12 cellular contexts compared by ENCODE assay signal in genomic region chr11:63609536-63609935, GRCh38. TPM values are rescaled to one million over a fixed set of nuclear protein-coding genes. Genes with fewer than 3 reads are reported as not detected.
A peak's percentile ranks its signal among the peaks of the same experiment; 100 is the strongest.
DNase-seq lines count a peak whose midpoint lies in the region; ATAC-seq and TF ChIP-seq lines count a peak whose summit lies in the region.
"Had no signal": no experiment of that assay in that cellular context is flagged by ENCODE, and none has a peak within 500 bp of the region (broad histone marks: within the 10 kb centered on the region; RNA-seq: fewer than 3 reads in every experiment).

No MANE protein-coding gene starts in this region.

- H3K27ac Mint-ChIP-seq in central memory CD8-positive, alpha-beta T cell (ENCODE audit: low read depth) = peak overlapping the region; percentile 83
- H3K27ac Mint-ChIP-seq in stimulated activated memory B cell treated with anti-CD40 and anti-IgM and Interleukin-4, amounts not matched to agents 10 μg/mL and 1 μg/mL and 100 μg/mL, for 72 hours = peak overlapping the region; percentile 22
- no peak overlapping the region for H3K27ac Mint-ChIP-seq in activated T-helper 1 cell treated with anti-CD3 and anti-CD28 coated beads, Interleukin-12 subunit alpha, Interleukin-12 subunit beta, Interleukin-2, Interleukin-4 antibody, amounts not matched to agents 30 ng/mL and 10 ng/mL and 1 ng/mL, durations not matched to agents 14 hours and 24 hours and 36 hours
- peak overlapping the region in 1 of 2 donors; percentile 66 for H3K27ac Mint-ChIP-seq in T-cell
- H3K27ac Mint-ChIP-seq: activated CD4-positive, alpha-beta T cell treated with anti-CD3 and anti-CD28 coated beads, Interleukin-2, amount 10 ng/mL, durations not matched to agents 24 days and 14 days had no signal

- no peak for ATAC-seq in central memory CD8-positive, alpha-beta T cell (replicated peaks; ENCODE audit: extremely low read depth, poor library complexity, severe bottlenecking)
- peak; percentile 3 for ATAC-seq in left lung
- peak; percentile 41 for ATAC-seq in stimulated activated memory B cell treated with anti-CD40 and anti-IgM and Interleukin-4, amounts not matched to agents 10 μg/mL and 1 μg/mL and 100 μg/mL, for 72 hours
- no peak for ATAC-seq in activated CD4-positive, CD25-positive, alpha-beta regulatory T cell treated with anti-CD3 and anti-CD28 coated beads, Interleukin-2, amount 50 U/mL, for 24 hours
- ATAC-seq in T-cell (replicated peaks in 1 of 4) = no peak

- no peaks in the 10 kb centered on the region for H3K9me3 ChIP-seq in left lung

- H3K9me3 Mint-ChIP-seq in central memory CD8-positive, alpha-beta T cell = no peaks in the 10 kb centered on the region
- H3K9me3 Mint-ChIP-seq in stimulated activated memory B cell treated with anti-CD40 and anti-IgM and Interleukin-4, amounts not matched to agents 10 μg/mL and 1 μg/mL and 100 μg/mL, for 72 hours = no peaks in the 10 kb centered on the region
- no peaks in the 10 kb centered on the region for H3K9me3 Mint-ChIP-seq in activated T-helper 1 cell treated with anti-CD3 and anti-CD28 coated beads, Interleukin-12 subunit alpha, Interleukin-12 subunit beta, Interleukin-2, Interleukin-4 antibody, amounts not matched to agents 30 ng/mL and 10 ng/mL and 1 ng/mL, durations not matched to agents 14 hours and 24 hours and 36 hours
- no peaks in the 10 kb centered on the region for H3K9me3 Mint-ChIP-seq in T-cell
- H3K9me3 Mint-ChIP-seq: activated CD4-positive, alpha-beta T cell treated with anti-CD3 and anti-CD28 coated beads, Interleukin-2, amount 10 ng/mL, durations not matched to agents 24 days and 14 days had no signal

- H3K27me3 ChIP-seq in left lung = peaks cover 0 to 20% of the 10 kb centered on the region in 2 donors

- H3K4me1 Mint-ChIP-seq in central memory CD8-positive, alpha-beta T cell = peaks cover 44% of the 10 kb centered on the region
- H3K4me1 Mint-ChIP-seq in stimulated activated memory B cell treated with anti-CD40 and anti-IgM and Interleukin-4, amounts not matched to agents 10 μg/mL and 1 μg/mL and 100 μg/mL, for 72 hours = peaks cover 39% of the 10 kb centered on the region
- peaks cover 12% of the 10 kb centered on the region for H3K4me1 Mint-ChIP-seq in activated T-helper 1 cell treated with anti-CD3 and anti-CD28 coated beads, Interleukin-12 subunit alpha, Interleukin-12 subunit beta, Interleukin-2, Interleukin-4 antibody, amounts not matched to agents 30 ng/mL and 10 ng/mL and 1 ng/mL, durations not matched to agents 14 hours and 24 hours and 36 hours (ENCODE audit: low read depth)
- peaks cover 19 to 23% (median 21%) of the 10 kb centered on the region in 3 donors for H3K4me1 Mint-ChIP-seq in T-cell

- peaks cover 4 to 62% of the 10 kb centered on the region in 2 donors for H3K4me1 ChIP-seq in left lung

- H3K4me3 ChIP-seq in left lung = no peak overlapping the region

- no peak overlapping the region for H3K4me3 Mint-ChIP-seq in central memory CD8-positive, alpha-beta T cell
- no peak overlapping the region for H3K4me3 Mint-ChIP-seq in stimulated activated memory B cell treated with anti-CD40 and anti-IgM and Interleukin-4, amounts not matched to agents 10 μg/mL and 1 μg/mL and 100 μg/mL, for 72 hours
- no peak overlapping the region for H3K4me3 Mint-ChIP-seq in activated T-helper 1 cell treated with anti-CD3 and anti-CD28 coated beads, Interleukin-12 subunit alpha, Interleukin-12 subunit beta, Interleukin-2, Interleukin-4 antibody, amounts not matched to agents 30 ng/mL and 10 ng/mL and 1 ng/mL, durations not matched to agents 14 hours and 24 hours and 36 hours
- H3K4me3 Mint-ChIP-seq in T-cell = no peak overlapping the region
- H3K4me3 Mint-ChIP-seq: activated CD4-positive, alpha-beta T cell treated with anti-CD3 and anti-CD28 coated beads, Interleukin-2, amount 10 ng/mL, durations not matched to agents 24 days and 14 days had no signal

- POLR2A ChIA-PET in T-cell (lab: Charles Lee) = no interaction called here

- CTCF ChIA-PET in T-cell (lab: Charles Lee) = interaction anchor here in 1 of 2 donors (1.2 kb wide), 1 partner anchor 12 kb away, joined by 3 read pairs; no protein-coding TSS in a partner anchor

- DNase-seq in LoVo (ENCODE audit: low spot score) (peak; percentile 54), left lung (no peak), T-cell (no peak)
- DNase-seq in central memory CD8-positive, alpha-beta T cell (ENCODE audit: low spot score in 2 of 2) = no peak
- DNase-seq in activated T-helper 1 cell treated with anti-CD3 and anti-CD28 coated beads, Interleukin-12 subunit alpha, Interleukin-12 subunit beta, Interleukin-2, Interleukin-4 antibody, amounts not matched to agents 30 ng/mL and 10 ng/mL and 1 ng/mL, durations not matched to agents 14 hours and 24 hours and 36 hours (ENCODE audit: low spot score) = no peak
- DNase-seq in activated effector memory CD4-positive, alpha-beta T cell treated with Interleukin-2 at 50 U/mL for 16 hours = no peak
- DNase-seq: activated CD4-positive, alpha-beta T cell treated with anti-CD3 and anti-CD28 coated beads, Interleukin-2, amount 10 ng/mL, durations not matched to agents 24 days and 14 days; DMS79 treated with DMSO at 0.1 percent for 48 hours; GOT3 had no signal

- H3K36me3 Mint-ChIP-seq in central memory CD8-positive, alpha-beta T cell (ENCODE audit: insufficient read depth) = peaks cover 7% of the 10 kb centered on the region
- no peaks in the 10 kb centered on the region for H3K36me3 Mint-ChIP-seq in stimulated activated memory B cell treated with anti-CD40 and anti-IgM and Interleukin-4, amounts not matched to agents 10 μg/mL and 1 μg/mL and 100 μg/mL, for 72 hours
- no peaks in the 10 kb centered on the region for H3K36me3 Mint-ChIP-seq in activated T-helper 1 cell treated with anti-CD3 and anti-CD28 coated beads, Interleukin-12 subunit alpha, Interleukin-12 subunit beta, Interleukin-2, Interleukin-4 antibody, amounts not matched to agents 30 ng/mL and 10 ng/mL and 1 ng/mL, durations not matched to agents 14 hours and 24 hours and 36 hours (ENCODE audit: low read depth)
- no peaks in the 10 kb centered on the region for H3K36me3 Mint-ChIP-seq in T-cell

- H3K36me3 ChIP-seq in left lung = no peaks in the 10 kb centered on the region

- intact Hi-C loops in left lung (cut with DNase I) = no loop called here
- intact Hi-C loops in activated T-helper 1 cell treated with anti-CD3 and anti-CD28 coated beads, Interleukin-12 subunit alpha, Interleukin-12 subunit beta, Interleukin-2, Interleukin-4 antibody, amounts not matched to agents 30 ng/mL and 10 ng/mL and 1 ng/mL, durations not matched to agents 14 hours and 24 hours and 36 hours (cut with micrococcal nuclease) = no loop called here

- TF ChIP-seq CTCF in left lung (IDR thresholded peaks at IDR 0.05) = no peak

- H3K27ac ChIP-seq in left lung = peak overlapping the region in 1 of 2 donors; percentile 28

- H3K27me3 Mint-ChIP-seq in central memory CD8-positive, alpha-beta T cell = no peaks in the 10 kb centered on the region
- peaks cover 9% of the 10 kb centered on the region for H3K27me3 Mint-ChIP-seq in stimulated activated memory B cell treated with anti-CD40 and anti-IgM and Interleukin-4, amounts not matched to agents 10 μg/mL and 1 μg/mL and 100 μg/mL, for 72 hours
- peaks cover 6% of the 10 kb centered on the region for H3K27me3 Mint-ChIP-seq in activated T-helper 1 cell treated with anti-CD3 and anti-CD28 coated beads, Interleukin-12 subunit alpha, Interleukin-12 subunit beta, Interleukin-2, Interleukin-4 antibody, amounts not matched to agents 30 ng/mL and 10 ng/mL and 1 ng/mL, durations not matched to agents 14 hours and 24 hours and 36 hours (ENCODE audit: insufficient read depth)
- H3K27me3 Mint-ChIP-seq in T-cell = no peaks in the 10 kb centered on the region

RNA-seq across cellular contexts. Expression of gene PLAAT3, which starts 4.7 kb away (rescaled TPM):
- total RNA-seq in left lung (10 to 100 TPM; 74.2 to 86.4 TPM), T-cell (1 to 10 TPM; 3.7 to 10.0 (median 6.0) TPM)
- 2.3 TPM in 2 replicates for total RNA-seq in activated T-helper 1 cell treated with anti-CD3 and anti-CD28 coated beads, Interleukin-12 subunit alpha, Interleukin-12 subunit beta, Interleukin-2, Interleukin-4 antibody, amounts not matched to agents 30 ng/mL and 10 ng/mL and 1 ng/mL, durations not matched to agents 14 hours and 24 hours and 36 hours

RNA-seq across cellular contexts. Expression of gene PLAAT2, which starts 46.4 kb away (rescaled TPM):
- total RNA-seq in left lung (1 to 10 TPM; 5.0 to 6.0 TPM), T-cell (under 1 TPM in 2 of 5 donors, not detected in 3; 0.51 to 0.53 TPM)
- not detected in 2 replicates for total RNA-seq in activated T-helper 1 cell treated with anti-CD3 and anti-CD28 coated beads, Interleukin-12 subunit alpha, Interleukin-12 subunit beta, Interleukin-2, Interleukin-4 antibody, amounts not matched to agents 30 ng/mL and 10 ng/mL and 1 ng/mL, durations not matched to agents 14 hours and 24 hours and 36 hours
- total RNA-seq: activated CD4-positive, alpha-beta T cell treated with anti-CD3 and anti-CD28 coated beads, Interleukin-2, amount 10 ng/mL, durations not matched to agents 24 days and 14 days; glomerular endothelial cell had no signal

Comparison
In these comparisons a context has a peak if more than half of its experiments do, and no peak if none do; other contexts are left out.
1. ATAC-seq: peak in left lung (single experiment) and stimulated activated memory B cell treated with anti-CD40 and anti-IgM and Interleukin-4, amounts not matched to agents 10 μg/mL and 1 μg/mL and 100 μg/mL, for 72 hours (single experiment); none in central memory CD8-positive, alpha-beta T cell (single experiment), activated CD4-positive, CD25-positive, alpha-beta regulatory T cell treated with anti-CD3 and anti-CD28 coated beads, Interleukin-2, amount 50 U/mL, for 24 hours (0 of 2) and T-cell (0 of 4).
2. RNA of gene PLAAT3, which starts 4.7 kb away (total RNA-seq): 74.2 to 86.4 TPM in left lung; 3.7 to 10.0 TPM in T-cell and 2.3 TPM in activated T-helper 1 cell treated with anti-CD3 and anti-CD28 coated beads, Interleukin-12 subunit alpha, Interleukin-12 subunit beta, Interleukin-2, Interleukin-4 antibody, amounts not matched to agents 30 ng/mL and 10 ng/mL and 1 ng/mL, durations not matched to agents 14 hours and 24 hours and 36 hours; every median in the first group is over 4 times any median in the second.